In genomic region chr3:183895296-183895695, GRCh38 we compare ENCODE assay signal across 9 cellular contexts. TPM values are rescaled to one million over a fixed set of nuclear protein-coding genes. Genes with fewer than 3 reads are reported as not detected.
A peak's percentile ranks its signal among the peaks of the same experiment; 100 is the strongest.
DNase-seq lines count a peak whose midpoint lies in the region; ATAC-seq, FAIRE-seq and TF ChIP-seq lines count a peak whose summit lies in the region.
"Had no signal": no experiment of that assay in that cellular context is flagged by ENCODE, and none has a peak within 500 bp of the region (broad histone marks: within the 10 kb centered on the region; RNA-seq: fewer than 3 reads in every experiment).

No MANE protein-coding gene starts in this region.

- H3K4me3 ChIP-seq in brain microvascular endothelial cell (ENCODE audit: low read depth, low read length) (no peak overlapping the region), kidney (ENCODE audit: low read length in 2 of 2) (no peak overlapping the region)

- H3K9me3 ChIP-seq in kidney (ENCODE audit: control insufficient read depth in 1 of 2, low read length in 2 of 2): no peaks in the 10 kb centered on the region

- peak; percentile 97 for TF ChIP-seq RAD21 in Ishikawa (IDR thresholded peaks at IDR 0.05; ENCODE audit: low read depth)

- H3K27me3 ChIP-seq in brain microvascular endothelial cell (replicated peaks): no peaks in the 10 kb centered on the region

- DNase-seq in activated CD8-positive, alpha-beta memory T cell treated with anti-CD3 and anti-CD28 coated beads, Interleukin-2, amount 10 ng/mL, durations not matched to agents 7 days and 5 days: peak; percentile 54
- DNase-seq in activated CD8-positive, alpha-beta memory T cell treated with anti-CD3 and anti-CD28 coated beads for 24 hours: no peak
- DNase-seq in OCI-M1 (lab: John Stamatoyannopoulos, UW): peak; percentile 64
- DNase-seq in brain microvascular endothelial cell: peak; percentile 29
- DNase-seq in kidney: no peak
- DNase-seq in stimulated activated naive CD8-positive, alpha-beta T cell treated with anti-CD3 and anti-CD28 coated beads, Interleukin-15, amount 100 ng/mL, for 72 hours: peak; percentile 36 to 42

- CTCF ChIA-PET in activated CD8-positive, alpha-beta memory T cell treated with anti-CD3 and anti-CD28 coated beads, Interleukin-2, amount 10 ng/mL, durations not matched to agents 7 days and 5 days (lab: Charles Lee): interaction anchor here (0.7 to 5.0 kb wide), 20 partner anchors 9 to 1059 kb away, joined by 3 to 35 read pairs (median 5); partner anchors contain the start of genes ABCC5, EEF1AKMT4, EIF2B5 and PARL

- peak; percentile 84 for ATAC-seq in activated CD8-positive, alpha-beta memory T cell treated with anti-CD3 and anti-CD28 coated beads, Interleukin-2, amount 10 ng/mL, durations not matched to agents 7 days and 5 days
- ATAC-seq in stimulated activated naive CD8-positive, alpha-beta T cell treated with anti-CD3 and anti-CD28 coated beads, Interleukin-15, amount 100 ng/mL, for 72 hours: peak; percentile 77
- no peak for ATAC-seq in GM18909 (IDR thresholded peaks at IDR 0.05; ENCODE audit: poor library complexity, unreplicated experiment)

- H3K4me3 Mint-ChIP-seq in activated CD8-positive, alpha-beta memory T cell treated with anti-CD3 and anti-CD28 coated beads, Interleukin-2, amount 10 ng/mL, durations not matched to agents 7 days and 5 days: no peak overlapping the region
- H3K4me3 Mint-ChIP-seq in stimulated activated naive CD8-positive, alpha-beta T cell treated with anti-CD3 and anti-CD28 coated beads, Interleukin-15, amount 100 ng/mL, for 72 hours: no peak overlapping the region
- H3K4me3 Mint-ChIP-seq: dendritic cell treated with granulocyte-macrophage colony-stimulating factor and Interleukin-4, amounts not matched to agents 40 ng/mL and 50 ng/mL, for 4 days had no signal

- TF ChIP-seq CTCF in brain microvascular endothelial cell (IDR thresholded peaks at IDR 0.05; ENCODE audit: low read depth, low read length, missing control alignments): peak; percentile 89
- peak; percentile 87 for TF ChIP-seq CTCF in kidney (IDR thresholded peaks at IDR 0.05; ENCODE audit: borderline replicate concordance, extremely low read depth, insufficient read depth)

- no peak overlapping the region for H3K27ac Mint-ChIP-seq in activated CD8-positive, alpha-beta memory T cell treated with anti-CD3 and anti-CD28 coated beads, Interleukin-2, amount 10 ng/mL, durations not matched to agents 7 days and 5 days
- no peak overlapping the region for H3K27ac Mint-ChIP-seq in stimulated activated naive CD8-positive, alpha-beta T cell treated with anti-CD3 and anti-CD28 coated beads, Interleukin-15, amount 100 ng/mL, for 72 hours
- H3K27ac Mint-ChIP-seq: dendritic cell treated with granulocyte-macrophage colony-stimulating factor and Interleukin-4, amounts not matched to agents 40 ng/mL and 50 ng/mL, for 4 days had no signal

- H3K36me3 Mint-ChIP-seq in activated CD8-positive, alpha-beta memory T cell treated with anti-CD3 and anti-CD28 coated beads, Interleukin-2, amount 10 ng/mL, durations not matched to agents 7 days and 5 days: no peaks in the 10 kb centered on the region

- peaks cover 3% of the 10 kb centered on the region for H3K4me1 Mint-ChIP-seq in activated CD8-positive, alpha-beta memory T cell treated with anti-CD3 and anti-CD28 coated beads, Interleukin-2, amount 10 ng/mL, durations not matched to agents 7 days and 5 days
- H3K4me1 Mint-ChIP-seq in stimulated activated naive CD8-positive, alpha-beta T cell treated with anti-CD3 and anti-CD28 coated beads, Interleukin-15, amount 100 ng/mL, for 72 hours: peaks cover 9% of the 10 kb centered on the region

- peak; percentile 38 for FAIRE-seq in kidney (lab: Jason Lieb, UNC)

- intact Hi-C loops in kidney (cut with DNase I): loop anchor here (10.0 kb wide), 1 partner anchor 120 kb away; the partner anchor contains the start of gene ABCC5

- H3K9ac ChIP-seq in kidney (ENCODE audit: low read length in 2 of 2): no peak overlapping the region

- H3K27me3 Mint-ChIP-seq in activated CD8-positive, alpha-beta memory T cell treated with anti-CD3 and anti-CD28 coated beads, Interleukin-2, amount 10 ng/mL, durations not matched to agents 7 days and 5 days: peaks cover 19% of the 10 kb centered on the region
- H3K27me3 Mint-ChIP-seq in stimulated activated naive CD8-positive, alpha-beta T cell treated with anti-CD3 and anti-CD28 coated beads, Interleukin-15, amount 100 ng/mL, for 72 hours: peaks cover 26% of the 10 kb centered on the region

- TF ChIP-seq EP300 in Ishikawa (IDR thresholded peaks at IDR 0.05; ENCODE audit: borderline replicate concordance): no peak

- no peaks in the 10 kb centered on the region for H3K9me3 Mint-ChIP-seq in activated CD8-positive, alpha-beta memory T cell treated with anti-CD3 and anti-CD28 coated beads, Interleukin-2, amount 10 ng/mL, durations not matched to agents 7 days and 5 days (ENCODE audit: low read depth)
- H3K9me3 Mint-ChIP-seq in stimulated activated naive CD8-positive, alpha-beta T cell treated with anti-CD3 and anti-CD28 coated beads, Interleukin-15, amount 100 ng/mL, for 72 hours: peaks cover 0 to 3% of the 10 kb centered on the region in 2 donors
- H3K9me3 Mint-ChIP-seq: dendritic cell treated with granulocyte-macrophage colony-stimulating factor and Interleukin-4, amounts not matched to agents 40 ng/mL and 50 ng/mL, for 4 days had no signal

- no peaks in the 10 kb centered on the region for H3K36me3 ChIP-seq in brain microvascular endothelial cell (replicated peaks)
- no peaks in the 10 kb centered on the region for H3K36me3 ChIP-seq in kidney (ENCODE audit: control insufficient read depth in 1 of 2, insufficient read depth in 2 of 2, low read length in 2 of 2)

- in situ Hi-C loops in brain microvascular endothelial cell (cut with HindIII; ENCODE audit: low pct_ligation_motif_present, low sequenced_read_pairs): no loop called here

- H3K4me1 ChIP-seq in kidney (ENCODE audit: control insufficient read depth in 1 of 2, insufficient read depth in 1 of 2, low read depth in 1 of 2, low read length in 2 of 2): no peaks in the 10 kb centered on the region

- H3K27ac ChIP-seq in brain microvascular endothelial cell (no peak overlapping the region), kidney (ENCODE audit: low read depth in 2 of 2, low read length in 2 of 2) (no peak overlapping the region)

TF ChIP-seq in Ishikawa, 13 proteins besides CTCF, POLR2A, EP300 and RAD21:
- TF ChIP-seq MAX (IDR thresholded peaks at IDR 0.05) (no peak), TEAD4 (IDR thresholded peaks at IDR 0.05) (no peak), USF1 (IDR thresholded peaks at IDR 0.05) (no peak), TCF12 (IDR thresholded peaks at IDR 0.05; ENCODE audit: low read depth) (no peak), CEBPB (IDR thresholded peaks at IDR 0.05) (no peak), NFIC (IDR thresholded peaks at IDR 0.05) (no peak), CREB1 (IDR thresholded peaks at IDR 0.05; ENCODE audit: low read depth) (no peak), REST (IDR thresholded peaks at IDR 0.05; ENCODE audit: low read depth) (no peak), EGR1 (IDR thresholded peaks at IDR 0.05) (no peak), YY1 (IDR thresholded peaks at IDR 0.05; ENCODE audit: low read depth) (no peak), ZBTB7A (IDR thresholded peaks at IDR 0.05; ENCODE audit: low read depth) (no peak), TAF1 (IDR thresholded peaks at IDR 0.05; ENCODE audit: low read depth) (no peak), FOXM1 (IDR thresholded peaks at IDR 0.05; ENCODE audit: borderline replicate concordance, low read depth) (no peak)
TF ChIP-seq in Ishikawa: peak in this region for 0.

RNA-seq across cellular contexts. Expression of gene PARL, which starts 10.6 kb away (rescaled TPM):
- 10 to 100 TPM; 48.2 to 62.3 TPM for total RNA-seq in activated CD8-positive, alpha-beta memory T cell treated with anti-CD3 and anti-CD28 coated beads, Interleukin-2, amount 10 ng/mL, durations not matched to agents 7 days and 5 days
- 70.2 TPM for total RNA-seq in kidney
- 88.8 TPM for polyA plus RNA-seq in kidney (ENCODE audit: insufficient read depth, low read depth, low replicate concordance)

Comparison
In these comparisons a context has a peak if more than half of its experiments do, and no peak if none do; other contexts are left out.
1. DNase-seq: peak in activated CD8-positive, alpha-beta memory T cell treated with anti-CD3 and anti-CD28 coated beads, Interleukin-2, amount 10 ng/mL, durations not matched to agents 7 days and 5 days (single experiment), OCI-M1 (single experiment), brain microvascular endothelial cell (single experiment) and stimulated activated naive CD8-positive, alpha-beta T cell treated with anti-CD3 and anti-CD28 coated beads, Interleukin-15, amount 100 ng/mL, for 72 hours (2 of 2); none in activated CD8-positive, alpha-beta memory T cell treated with anti-CD3 and anti-CD28 coated beads for 24 hours (single experiment) and kidney (single experiment).